ENCODE assay signal across 21 cellular contexts in the genomic region with DNA sequence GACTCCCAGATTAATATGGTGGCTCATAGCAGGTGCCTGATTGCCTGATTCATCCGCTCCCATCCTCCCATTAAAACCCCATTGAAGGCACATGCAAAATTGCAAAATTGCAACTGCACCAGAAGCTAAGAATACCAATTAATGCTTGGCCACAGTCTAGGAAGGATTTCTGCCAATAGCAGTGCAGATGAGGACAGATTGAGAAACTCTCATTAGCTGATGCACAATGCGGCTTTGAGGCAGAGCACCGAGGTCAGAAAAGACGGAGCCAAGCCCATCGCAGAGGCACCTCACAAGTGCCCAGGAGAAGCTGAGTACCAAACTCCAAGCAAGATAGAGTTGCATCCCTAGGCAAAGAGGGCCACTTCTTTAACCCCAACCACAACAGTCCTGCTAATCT.
A peak's percentile ranks its signal among the peaks of the same experiment; 100 is the strongest.
DNase-seq lines count a peak whose midpoint lies in the region; ATAC-seq and TF ChIP-seq lines count a peak whose summit lies in the region.
"Had no signal": no experiment of that assay in that cellular context is flagged by ENCODE, and none has a peak within 500 bp of the region (broad histone marks: within the 10 kb centered on the region; RNA-seq: fewer than 3 reads in every experiment).

No MANE protein-coding gene starts in this region.

- H3K4me1 Mint-ChIP-seq in activated naive CD4-positive, alpha-beta T cell treated with anti-CD3 and anti-CD28 coated beads for 36 hours (ENCODE audit: low read depth): peaks cover 37% of the 10 kb centered on the region
- H3K4me1 Mint-ChIP-seq in stimulated activated effector memory CD8-positive, alpha-beta T cell treated with anti-CD3 and anti-CD28 coated beads, Interleukin-12 subunit alpha, Interleukin-12 subunit beta, amount 100 ng/mL, for 72 hours: peaks cover 33% of the 10 kb centered on the region
- no peaks in the 10 kb centered on the region for H3K4me1 Mint-ChIP-seq in HFFc6 (ENCODE audit: low read depth)

- H3K4me1 ChIP-seq in Panc1 (ENCODE audit: control insufficient read depth, insufficient read depth, low read length): no peaks in the 10 kb centered on the region
- H3K4me1 ChIP-seq: heart right ventricle, parathyroid adenoma, spleen, uterus had no signal

- no peaks in the 10 kb centered on the region for H3K27me3 ChIP-seq in Panc1 (ENCODE audit: control insufficient read depth, insufficient read depth, low read length)
- H3K27me3 ChIP-seq: uterus had no signal

- no peaks in the 10 kb centered on the region for H3K36me3 ChIP-seq in Panc1 (ENCODE audit: control insufficient read depth, insufficient read depth, low read length)
- H3K36me3 ChIP-seq: heart right ventricle, spleen, uterus had no signal

- CTCF ChIA-PET in activated naive CD4-positive, alpha-beta T cell treated with anti-CD3 and anti-CD28 coated beads for 36 hours (lab: Charles Lee): interaction anchor here (0.9 kb wide), 1 partner anchor 130 kb away, joined by 3 read pairs; no protein-coding TSS in a partner anchor
- CTCF ChIA-PET in Panc1 (lab: Charles Lee): no interaction called here

- no peak overlapping the region for H3K4me3 Mint-ChIP-seq in activated naive CD4-positive, alpha-beta T cell treated with anti-CD3 and anti-CD28 coated beads for 36 hours
- H3K4me3 Mint-ChIP-seq in stimulated activated effector memory CD8-positive, alpha-beta T cell treated with anti-CD3 and anti-CD28 coated beads, Interleukin-12 subunit alpha, Interleukin-12 subunit beta, amount 100 ng/mL, for 72 hours: peak overlapping the region; percentile 7
- no peak overlapping the region for H3K4me3 Mint-ChIP-seq in HFFc6
- H3K4me3 Mint-ChIP-seq: activated T-cell treated with anti-CD3 and anti-CD28 coated beads, Interleukin-2, amount 50 U/mL, for 24 hours; stimulated activated naive B cell treated with anti-CD40 and anti-IgM and Interleukin-4, amounts not matched to agents 10 μg/mL and 1 μg/mL and 100 μg/mL, for 72 hours had no signal

- peak overlapping the region; percentile 8 for H3K27ac Mint-ChIP-seq in activated naive CD4-positive, alpha-beta T cell treated with anti-CD3 and anti-CD28 coated beads for 36 hours
- peak overlapping the region; percentile 81 for H3K27ac Mint-ChIP-seq in stimulated activated effector memory CD8-positive, alpha-beta T cell treated with anti-CD3 and anti-CD28 coated beads, Interleukin-12 subunit alpha, Interleukin-12 subunit beta, amount 100 ng/mL, for 72 hours
- H3K27ac Mint-ChIP-seq in HFFc6: no peak overlapping the region
- H3K27ac Mint-ChIP-seq: activated T-cell treated with anti-CD3 and anti-CD28 coated beads, Interleukin-2, amount 50 U/mL, for 24 hours; stimulated activated naive B cell treated with anti-CD40 and anti-IgM and Interleukin-4, amounts not matched to agents 10 μg/mL and 1 μg/mL and 100 μg/mL, for 72 hours had no signal

- BruUV-seq in Panc1 (replicated peaks; lab: Mats Ljungman, UMichigan): no TSS peak

- in situ Hi-C loops in Panc1 (cut with HindIII; ENCODE audit: low pct_unique_long_range_greater_than_20kb, low sequenced_read_pairs): no loop called here

- no peak for ATAC-seq in Panc1
- ATAC-seq in stimulated activated effector memory CD8-positive, alpha-beta T cell treated with anti-CD3 and anti-CD28 coated beads, Interleukin-12 subunit alpha, Interleukin-12 subunit beta, amount 100 ng/mL, for 72 hours: no peak
- no peak for ATAC-seq in GM21423 (IDR thresholded peaks at IDR 0.05; ENCODE audit: unreplicated experiment)
- ATAC-seq in left colon: no peak
- ATAC-seq: heart right ventricle; stimulated activated naive B cell treated with anti-CD40 and anti-IgM and Interleukin-4, amounts not matched to agents 10 μg/mL and 1 μg/mL and 100 μg/mL, for 72 hours had no signal

- no peak for DNase-seq in activated naive CD4-positive, alpha-beta T cell treated with anti-CD3 and anti-CD28 coated beads for 36 hours
- no peak for DNase-seq in activated naive CD4-positive, alpha-beta T cell (lab: John Stamatoyannopoulos, UW)
- DNase-seq in Panc1 (ENCODE audit: low read depth, low spot score) (no peak), fibroblast of mammary gland (ENCODE audit: low read depth) (peak; percentile 26), HFFc6 (no peak), left colon (no peak)
- no peak for DNase-seq in stimulated activated effector memory CD8-positive, alpha-beta T cell treated with anti-CD3 and anti-CD28 coated beads, Interleukin-12 subunit alpha, Interleukin-12 subunit beta, amount 100 ng/mL, for 72 hours (ENCODE audit: low spot score in 2 of 2)
- DNase-seq: activated CD4-positive, alpha-beta T cell treated with anti-CD3 and anti-CD28 coated beads for 1 hour; activated T-cell treated with anti-CD3 and anti-CD28 coated beads, Interleukin-2, amount 50 U/mL, for 24 hours; dermis blood vessel endothelial cell; HCEC 1CT; heart right ventricle; kidney glomerular epithelial cell; MM.1S; NCI-H2029; NCI-H526; spleen; stimulated activated naive B cell treated with anti-CD40 and anti-IgM and Interleukin-4, amounts not matched to agents 10 μg/mL and 1 μg/mL and 100 μg/mL, for 72 hours; uterus had no signal

- peak overlapping the region; percentile 67 for H3K27ac ChIP-seq in Panc1 (ENCODE audit: low read length)
- H3K27ac ChIP-seq: heart right ventricle, parathyroid adenoma, spleen, uterus had no signal

- intact Hi-C loops in activated naive CD4-positive, alpha-beta T cell treated with anti-CD3 and anti-CD28 coated beads for 36 hours (cut with micrococcal nuclease): no loop called here
- intact Hi-C loops in Panc1 (cut with micrococcal nuclease; ENCODE audit: unreplicated experiment): no loop called here
- intact Hi-C loops in left colon (cut with DNase I, micrococcal nuclease): no loop called here

- H3K36me3 Mint-ChIP-seq in activated naive CD4-positive, alpha-beta T cell treated with anti-CD3 and anti-CD28 coated beads for 36 hours (ENCODE audit: low read depth): no peaks in the 10 kb centered on the region
- no peaks in the 10 kb centered on the region for H3K36me3 Mint-ChIP-seq in stimulated activated effector memory CD8-positive, alpha-beta T cell treated with anti-CD3 and anti-CD28 coated beads, Interleukin-12 subunit alpha, Interleukin-12 subunit beta, amount 100 ng/mL, for 72 hours
- no peaks in the 10 kb centered on the region for H3K36me3 Mint-ChIP-seq in HFFc6 (ENCODE audit: low read depth)
- H3K36me3 Mint-ChIP-seq: stimulated activated naive B cell treated with anti-CD40 and anti-IgM and Interleukin-4, amounts not matched to agents 10 μg/mL and 1 μg/mL and 100 μg/mL, for 72 hours had no signal

- no peaks in the 10 kb centered on the region for H3K9me3 Mint-ChIP-seq in activated naive CD4-positive, alpha-beta T cell treated with anti-CD3 and anti-CD28 coated beads for 36 hours
- H3K9me3 Mint-ChIP-seq in stimulated activated effector memory CD8-positive, alpha-beta T cell treated with anti-CD3 and anti-CD28 coated beads, Interleukin-12 subunit alpha, Interleukin-12 subunit beta, amount 100 ng/mL, for 72 hours: no peaks in the 10 kb centered on the region
- no peaks in the 10 kb centered on the region for H3K9me3 Mint-ChIP-seq in HFFc6
- H3K9me3 Mint-ChIP-seq: activated T-cell treated with anti-CD3 and anti-CD28 coated beads, Interleukin-2, amount 50 U/mL, for 24 hours; stimulated activated naive B cell treated with anti-CD40 and anti-IgM and Interleukin-4, amounts not matched to agents 10 μg/mL and 1 μg/mL and 100 μg/mL, for 72 hours had no signal

- POLR2A ChIA-PET in Panc1 (lab: Charles Lee): no interaction called here

- no peaks in the 10 kb centered on the region for H3K27me3 Mint-ChIP-seq in activated naive CD4-positive, alpha-beta T cell treated with anti-CD3 and anti-CD28 coated beads for 36 hours (ENCODE audit: low read depth)
- H3K27me3 Mint-ChIP-seq in HFFc6 (ENCODE audit: insufficient read depth): peaks cover 22% of the 10 kb centered on the region
- H3K27me3 Mint-ChIP-seq: activated T-cell treated with anti-CD3 and anti-CD28 coated beads, Interleukin-2, amount 50 U/mL, for 24 hours had no signal

- no peak overlapping the region for H3K4me3 ChIP-seq in Panc1 (ENCODE audit: low read depth in 2 of 2, low read length in 2 of 2)
- no peak overlapping the region for H3K4me3 ChIP-seq in fibroblast of mammary gland (ENCODE audit: control insufficient read depth, low read depth, low read length)
- H3K4me3 ChIP-seq: heart right ventricle, spleen, uterus had no signal

- no peaks in the 10 kb centered on the region for H3K9me3 ChIP-seq in Panc1 (ENCODE audit: control insufficient read depth, insufficient read depth, low read depth, low read length)
- H3K9me3 ChIP-seq: spleen, uterus had no signal

- TF ChIP-seq CTCF in Panc1 (IDR thresholded peaks at IDR 0.05): no peak
- TF ChIP-seq CTCF in fibroblast of mammary gland (conservative IDR thresholded peaks at IDR 0.05; ENCODE audit: control insufficient read depth, insufficient read depth, low read depth, low read length): no peak
- no peak for TF ChIP-seq CTCF in HFFc6 (IDR thresholded peaks at IDR 0.05)
